Comparison of ENCODE assay signal across 9 cellular contexts in genomic region chr1:86788300-86789206, GRCh38.
DNase-seq lines count a peak whose midpoint lies in the region; ATAC-seq and TF ChIP-seq lines count a peak whose summit lies in the region.
"Had no signal": no experiment of that assay in that cellular context is flagged by ENCODE, and none has a peak within 500 bp of the region (broad histone marks: within the 10 kb centered on the region; RNA-seq: fewer than 3 reads in every experiment).

No MANE protein-coding gene starts in this region.

- no peaks in the 10 kb centered on the region for H3K36me3 ChIP-seq in Panc1 (ENCODE audit: control insufficient read depth, insufficient read depth, low read length)
- H3K36me3 ChIP-seq in CD4-positive, alpha-beta memory T cell (ENCODE audit: insufficient read depth, low read length), result no peaks in the 10 kb centered on the region

- in situ Hi-C loops in Panc1 (cut with HindIII; ENCODE audit: low pct_unique_long_range_greater_than_20kb, low sequenced_read_pairs), result no loop called here

- DNase-seq in ELR (ENCODE audit: low read depth), result peak; percentile 65
- DNase-seq in Panc1 (ENCODE audit: low read depth, low spot score), result peak; percentile 69
- peak; percentile 90 for DNase-seq in epithelial cell of prostate (ENCODE audit: low read depth, low spot score)
- no peak for DNase-seq in osteocyte (ENCODE audit: extremely low spot score, unreplicated experiment)
- no peak for DNase-seq in stimulated activated CD4-positive, alpha-beta T cell treated with anti-CD3 and anti-CD28 coated beads, Interleukin-4, amount 100 ng/mL, for 24 hours
- DNase-seq in CD4-positive, alpha-beta memory T cell, result no peak

- no peak overlapping the region for H3K4me3 Mint-ChIP-seq in osteocyte (ENCODE audit: unreplicated experiment)
- no peak overlapping the region for H3K4me3 Mint-ChIP-seq in CD4-positive, alpha-beta memory T cell
- H3K4me3 Mint-ChIP-seq: IgD-negative memory B cell had no signal

- H3K4me1 ChIP-seq in Panc1 (ENCODE audit: control insufficient read depth, insufficient read depth, low read length), result no peaks in the 10 kb centered on the region
- no peaks in the 10 kb centered on the region for H3K4me1 ChIP-seq in CD4-positive, alpha-beta memory T cell (ENCODE audit: insufficient read depth, low read length)

- CTCF ChIA-PET in Panc1 (lab: Charles Lee), result no interaction called here
- CTCF ChIA-PET in CD4-positive, alpha-beta memory T cell (lab: Charles Lee; ENCODE audit: partially characterized antibody), result no interaction called here

- peak overlapping the region; percentile 73 for H3K27ac Mint-ChIP-seq in osteocyte (ENCODE audit: unreplicated experiment)
- H3K27ac Mint-ChIP-seq in CD4-positive, alpha-beta memory T cell, result no peak overlapping the region
- H3K27ac Mint-ChIP-seq: IgD-negative memory B cell had no signal

- H3K27me3 Mint-ChIP-seq in osteocyte (ENCODE audit: unreplicated experiment), result no peaks in the 10 kb centered on the region
- peaks cover 0 to 1% of the 10 kb centered on the region in 2 donors for H3K27me3 Mint-ChIP-seq in CD4-positive, alpha-beta memory T cell
- H3K27me3 Mint-ChIP-seq: IgD-negative memory B cell had no signal

- POLR2A ChIA-PET in Panc1 (lab: Charles Lee), result no interaction called here
- POLR2A ChIA-PET in CD4-positive, alpha-beta memory T cell (lab: Charles Lee; ENCODE audit: partially characterized antibody), result no interaction called here

- peaks cover 18% of the 10 kb centered on the region for H3K9me3 Mint-ChIP-seq in osteocyte (ENCODE audit: unreplicated experiment)
- peaks cover 0 to 4% (median 0%) of the 10 kb centered on the region in 8 donors for H3K9me3 Mint-ChIP-seq in CD4-positive, alpha-beta memory T cell

- BruUV-seq in Panc1 (replicated peaks; lab: Mats Ljungman, UMichigan), result no TSS peak

- no peak for TF ChIP-seq CTCF in Panc1 (IDR thresholded peaks at IDR 0.05)
- no peak for TF ChIP-seq CTCF in osteocyte (IDR thresholded peaks at IDR 0.05)

- intact Hi-C loops in Panc1 (cut with micrococcal nuclease; ENCODE audit: unreplicated experiment), result no loop called here
- intact Hi-C loops in CD4-positive, alpha-beta memory T cell (cut with micrococcal nuclease), result no loop called here

- H3K9me3 ChIP-seq in Panc1 (ENCODE audit: control insufficient read depth, insufficient read depth, low read depth, low read length), result no peaks in the 10 kb centered on the region
- no peaks in the 10 kb centered on the region for H3K9me3 ChIP-seq in CD4-positive, alpha-beta memory T cell (ENCODE audit: control insufficient read depth in 1 of 2, low read length in 2 of 2)

- no peaks in the 10 kb centered on the region for H3K36me3 Mint-ChIP-seq in osteocyte (ENCODE audit: unreplicated experiment)
- no peaks in the 10 kb centered on the region for H3K36me3 Mint-ChIP-seq in CD4-positive, alpha-beta memory T cell
- H3K36me3 Mint-ChIP-seq: IgD-negative memory B cell had no signal

- H3K27me3 ChIP-seq in Panc1 (ENCODE audit: control insufficient read depth, insufficient read depth, low read length), result no peaks in the 10 kb centered on the region
- H3K27me3 ChIP-seq in CD4-positive, alpha-beta memory T cell (ENCODE audit: insufficient read depth, low read length), result no peaks in the 10 kb centered on the region

- peaks cover 12% of the 10 kb centered on the region for H3K4me1 Mint-ChIP-seq in osteocyte (ENCODE audit: unreplicated experiment)
- H3K4me1 Mint-ChIP-seq in CD4-positive, alpha-beta memory T cell, result no peaks in the 10 kb centered on the region

- H3K27ac ChIP-seq in Panc1 (ENCODE audit: low read length), result no peak overlapping the region
- H3K27ac ChIP-seq in epithelial cell of prostate, result peak overlapping the region; percentile 82
- no peak overlapping the region for H3K27ac ChIP-seq in CD4-positive, alpha-beta memory T cell (ENCODE audit: low read depth, low read length)

- no peak for TF ChIP-seq POLR2A in GM18505 (IDR thresholded peaks at IDR 0.05; ENCODE audit: borderline replicate concordance, extremely low read depth, insufficient read depth, insufficient read length)

- ATAC-seq in Panc1, result no peak
- no peak for ATAC-seq in GM21528 (IDR thresholded peaks at IDR 0.05; ENCODE audit: low FRiP score, unreplicated experiment)
- ATAC-seq in GM18505 (IDR thresholded peaks at IDR 0.05; ENCODE audit: unreplicated experiment), result no peak

- H3K4me3 ChIP-seq in Panc1 (ENCODE audit: low read depth in 2 of 2, low read length in 2 of 2), result no peak overlapping the region
- H3K4me3 ChIP-seq in CD4-positive, alpha-beta memory T cell (ENCODE audit: low read length in 2 of 2), result no peak overlapping the region

Comparison
In these comparisons a context has a peak if more than half of its experiments do, and no peak if none do; other contexts are left out.
1. DNase-seq: peak in ELR (single experiment), Panc1 (single experiment) and epithelial cell of prostate (single experiment); none in osteocyte (single experiment), stimulated activated CD4-positive, alpha-beta T cell treated with anti-CD3 and anti-CD28 coated beads, Interleukin-4, amount 100 ng/mL, for 24 hours (single experiment) and CD4-positive, alpha-beta memory T cell (0 of 5).